In the genomic region with DNA sequence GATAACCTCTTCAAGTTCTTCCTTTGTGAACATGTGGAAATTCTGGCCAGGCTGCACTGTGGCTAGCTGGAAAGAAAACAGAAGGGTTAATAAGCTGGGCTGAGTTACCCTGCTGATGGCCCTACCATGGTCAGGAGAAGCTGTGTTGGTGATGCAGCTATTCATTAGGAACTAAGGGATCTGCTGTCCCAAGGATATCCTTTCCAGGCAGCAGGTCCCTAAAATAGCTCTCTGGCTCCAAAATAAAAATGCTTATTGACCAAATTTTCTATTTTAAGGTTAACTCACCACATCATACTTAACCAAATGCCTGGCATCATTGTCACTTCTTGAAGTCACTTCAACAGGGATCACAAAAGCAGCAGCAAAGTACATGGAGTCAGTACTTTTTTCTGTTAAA, we compare ENCODE assay signal across 28 cellular contexts.
"Had no signal": no experiment of that assay in that cellular context is flagged by ENCODE, and none has a peak within 500 bp of the region (broad histone marks: within the 10 kb centered on the region; RNA-seq: fewer than 3 reads in every experiment).

No MANE protein-coding gene starts in this region.

- H3K9me3 Mint-ChIP-seq: activated naive CD8-positive, alpha-beta T cell treated with anti-CD3 and anti-CD28 coated beads for 36 hours; activated T-helper 2 cell treated with anti-CD3 and anti-CD28 coated beads, Interferon-gamma antibody, Interleukin-2, Interleukin-4, amounts not matched to agents 10 μg/mL and 5 μg/mL and 100 μg/mL, durations not matched to agents 14 hours and 24 hours and 36 hours; natural killer cell; stimulated activated effector memory CD8-positive, alpha-beta T cell treated with anti-CD3 and anti-CD28 coated beads, Interleukin-12 subunit alpha, Interleukin-12 subunit beta, amount 100 ng/mL, for 72 hours; stimulated activated naive CD8-positive, alpha-beta T cell treated with anti-CD3 and anti-CD28 coated beads, Interleukin-15, amount 100 ng/mL, for 72 hours; T-cell had no signal

- H3K4me3 Mint-ChIP-seq: activated CD8-positive, alpha-beta T cell treated with anti-CD3 and anti-CD28 coated beads, Interleukin-2, amount 10 ng/mL, durations not matched to agents 7 days and 5 days; activated naive CD8-positive, alpha-beta T cell treated with anti-CD3 and anti-CD28 coated beads for 36 hours; natural killer cell; stimulated activated effector memory CD8-positive, alpha-beta T cell treated with anti-CD3 and anti-CD28 coated beads, Interleukin-12 subunit alpha, Interleukin-12 subunit beta, amount 100 ng/mL, for 72 hours; stimulated activated naive CD8-positive, alpha-beta T cell treated with anti-CD3 and anti-CD28 coated beads, Interleukin-15, amount 100 ng/mL, for 72 hours; T-cell; T-helper 2 cell treated with Interferon-gamma antibody and Interleukin-4, amounts not matched to agents 5 μg/mL and 100 μg/mL, for 36 hours had no signal

- DNase-seq: activated CD4-positive, alpha-beta T cell treated with anti-CD3 and anti-CD28 coated beads, Interleukin-2, amount 50 U/mL, for 1 hour; activated CD4-positive, CD25-positive, alpha-beta regulatory T cell treated with anti-CD3 and anti-CD28 coated beads, Interleukin-2, amount 50 U/mL, for 72 hours; activated CD8-positive, alpha-beta T cell treated with anti-CD3 and anti-CD28 coated beads, Interleukin-2, amount 10 ng/mL, durations not matched to agents 7 days and 5 days; activated naive CD4-positive, alpha-beta T cell treated with Interleukin-2 at 50 U/mL for 16 hours; activated naive CD8-positive, alpha-beta T cell treated with anti-CD3 and anti-CD28 coated beads for 36 hours; activated T-cell treated with anti-CD3 and anti-CD28 coated beads, Interleukin-2, amount 50 U/mL, for 1 hour; amniotic stem cell; dermis blood vessel endothelial cell; effector memory CD4-positive, alpha-beta T cell; foreskin melanocyte; glutamatergic neuron; hypothalamus; islet precursor cell; left colon; lower lobe of right lung; natural killer cell; retina; small intestine; stimulated activated CD4-positive, alpha-beta T cell treated with anti-CD3 and anti-CD28 coated beads, Interleukin-2, amount 100 ng/mL, for 24 hours; stimulated activated naive CD8-positive, alpha-beta T cell treated with anti-CD3 and anti-CD28 coated beads, Interleukin-15, amount 100 ng/mL, for 72 hours; T-cell; upper lobe of left lung had no signal

- H3K36me3 Mint-ChIP-seq: natural killer cell had no signal

- ATAC-seq: activated CD8-positive, alpha-beta T cell treated with anti-CD3 and anti-CD28 coated beads, Interleukin-2, amount 10 ng/mL, durations not matched to agents 7 days and 5 days; esophagus mucosa; left colon; lower lobe of right lung; natural killer cell; stimulated activated effector memory CD8-positive, alpha-beta T cell treated with anti-CD3 and anti-CD28 coated beads, Interleukin-12 subunit alpha, Interleukin-12 subunit beta, amount 100 ng/mL, for 72 hours; stimulated activated naive CD8-positive, alpha-beta T cell treated with anti-CD3 and anti-CD28 coated beads, Interleukin-15, amount 100 ng/mL, for 72 hours; T-cell had no signal

- H3K27me3 ChIP-seq: suprapubic skin, upper lobe of left lung had no signal

- H3K27ac Mint-ChIP-seq: activated CD8-positive, alpha-beta T cell treated with anti-CD3 and anti-CD28 coated beads, Interleukin-2, amount 10 ng/mL, durations not matched to agents 7 days and 5 days; activated naive CD8-positive, alpha-beta T cell treated with anti-CD3 and anti-CD28 coated beads for 36 hours; activated T-helper 2 cell treated with anti-CD3 and anti-CD28 coated beads, Interferon-gamma antibody, Interleukin-2, Interleukin-4, amounts not matched to agents 10 μg/mL and 5 μg/mL and 100 μg/mL, durations not matched to agents 14 hours and 24 hours and 36 hours; natural killer cell; stimulated activated effector memory CD8-positive, alpha-beta T cell treated with anti-CD3 and anti-CD28 coated beads, Interleukin-12 subunit alpha, Interleukin-12 subunit beta, amount 100 ng/mL, for 72 hours; T-helper 2 cell treated with Interferon-gamma antibody and Interleukin-4, amounts not matched to agents 5 μg/mL and 100 μg/mL, for 36 hours had no signal

- H3K27ac ChIP-seq: lower lobe of right lung, suprapubic skin, upper lobe of left lung, VCaP had no signal

- H3K4me3 ChIP-seq: lower lobe of right lung, suprapubic skin, upper lobe of left lung had no signal

- H3K9me3 ChIP-seq: lower lobe of right lung, suprapubic skin, upper lobe of left lung had no signal
